In the genomic region with DNA sequence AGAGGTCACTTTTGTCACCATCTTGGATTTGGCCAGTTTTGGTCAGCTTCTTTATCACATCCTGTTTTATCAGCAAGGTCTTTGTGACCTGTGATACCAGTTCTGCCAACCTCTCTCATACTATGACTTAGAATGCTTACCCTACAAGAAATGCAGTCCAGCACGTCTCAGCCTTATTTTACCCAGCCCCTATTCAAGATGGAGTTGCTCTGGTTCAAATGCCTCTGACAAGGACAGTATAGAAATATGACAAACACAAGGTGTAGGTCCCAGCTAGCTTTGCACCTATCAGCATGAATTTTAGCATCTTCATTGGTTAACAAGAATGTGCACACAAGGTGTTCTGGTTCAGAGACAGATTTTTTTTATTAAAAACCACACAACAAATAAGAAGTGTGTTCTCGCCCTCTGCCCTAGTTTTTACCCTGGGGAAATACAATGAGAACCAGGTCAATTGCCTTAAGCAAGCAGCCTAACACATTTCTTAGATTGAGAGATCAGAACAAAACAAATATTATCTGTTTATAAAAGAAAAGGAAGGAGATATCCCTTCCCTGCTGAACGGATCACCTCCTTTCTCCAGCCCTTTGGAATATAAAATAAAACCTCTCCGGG, we compare ENCODE assay signal across 19 cellular contexts.
"Had no signal": no experiment of that assay in that cellular context is flagged by ENCODE, and none has a peak within 500 bp of the region (broad histone marks: within the 10 kb centered on the region; RNA-seq: fewer than 3 reads in every experiment).

No MANE protein-coding gene starts in this region.

- H3K4me1 Mint-ChIP-seq: IgD-negative memory B cell had no signal

- H3K9me3 ChIP-seq: SJSA1 had no signal

- H3K36me3 ChIP-seq: SJSA1 had no signal

- H3K4me1 ChIP-seq: SJSA1 had no signal

- H3K27ac ChIP-seq: HL-60, SJSA1, SK-N-MC had no signal

- H3K4me3 ChIP-seq: SJSA1, SK-N-MC had no signal

- DNase-seq: KBM-7, MV-4-11, NCI-H1048, NCI-H1105, NCI-H1436 treated with DMSO at 0.1 percent for 48 hours, NCI-H1694, NCI-H2029 treated with DMSO at 0.1 percent for 48 hours, NCI-H2107, NCI-H2227 treated with DMSO at 0.1 percent for 48 hours, NCI-H774, Right ventricle myocardium superior, RPMI8226, SIG-M5 had no signal

- H3K4me3 Mint-ChIP-seq: IgD-negative memory B cell had no signal

- H3K27me3 ChIP-seq: SJSA1 had no signal

- H3K27ac Mint-ChIP-seq: IgD-negative memory B cell had no signal

- H3K27me3 Mint-ChIP-seq: IgD-negative memory B cell had no signal

- H3K36me3 Mint-ChIP-seq: IgD-negative memory B cell had no signal

- H3K9me3 Mint-ChIP-seq: IgD-negative memory B cell had no signal

- FAIRE-seq: HTR-8/SVneo, RCC 7860 had no signal
